Comparison of ENCODE assay signal across 1 cellular context in genomic region chr1:202692959-202693555, GRCh38.
TF ChIP-seq lines count a peak whose summit lies in the region.

No MANE protein-coding gene starts in this region.

TF ChIP-seq in HepG2, 621 proteins besides CTCF, POLR2A, EP300 and RAD21 (continued from another document and continues in another):
- TF ChIP-seq, protein P1, sequence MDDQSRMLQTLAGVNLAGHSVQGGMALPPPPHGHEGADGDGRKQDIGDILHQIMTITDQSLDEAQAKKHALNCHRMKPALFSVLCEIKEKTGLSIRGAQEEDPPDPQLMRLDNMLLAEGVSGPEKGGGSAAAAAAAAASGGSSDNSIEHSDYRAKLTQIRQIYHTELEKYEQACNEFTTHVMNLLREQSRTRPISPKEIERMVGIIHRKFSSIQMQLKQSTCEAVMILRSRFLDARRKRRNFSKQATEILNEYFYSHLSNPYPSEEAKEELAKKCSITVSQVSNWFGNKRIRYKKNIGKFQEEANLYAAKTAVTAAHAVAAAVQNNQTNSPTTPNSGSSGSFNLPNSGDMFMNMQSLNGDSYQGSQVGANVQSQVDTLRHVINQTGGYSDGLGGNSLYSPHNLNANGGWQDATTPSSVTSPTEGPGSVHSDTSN (CRISPR knock-in tag; IDR thresholded peaks at IDR 0.05; ENCODE audit: borderline replicate concordance): peak; percentile 69; the same call in 1 of the 2 replicates
- TF ChIP-seq, protein P2, sequence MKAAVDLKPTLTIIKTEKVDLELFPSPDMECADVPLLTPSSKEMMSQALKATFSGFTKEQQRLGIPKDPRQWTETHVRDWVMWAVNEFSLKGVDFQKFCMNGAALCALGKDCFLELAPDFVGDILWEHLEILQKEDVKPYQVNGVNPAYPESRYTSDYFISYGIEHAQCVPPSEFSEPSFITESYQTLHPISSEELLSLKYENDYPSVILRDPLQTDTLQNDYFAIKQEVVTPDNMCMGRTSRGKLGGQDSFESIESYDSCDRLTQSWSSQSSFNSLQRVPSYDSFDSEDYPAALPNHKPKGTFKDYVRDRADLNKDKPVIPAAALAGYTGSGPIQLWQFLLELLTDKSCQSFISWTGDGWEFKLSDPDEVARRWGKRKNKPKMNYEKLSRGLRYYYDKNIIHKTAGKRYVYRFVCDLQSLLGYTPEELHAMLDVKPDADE (CRISPR knock-in tag; IDR thresholded peaks at IDR 0.05): no peak
- no peak; the same call in 1 of the 2 replicates for TF ChIP-seq NAIF1 (CRISPR knock-in tag; IDR thresholded peaks at IDR 0.05; ENCODE audit: borderline replicate concordance)
- no peak for TF ChIP-seq HDAC1 (CRISPR knock-in tag; IDR thresholded peaks at IDR 0.05)
- TF ChIP-seq ZNF17 (CRISPR knock-in tag; IDR thresholded peaks at IDR 0.05): no peak
- 0 out of 2 replicates have a peak, but pooled peaks have one; percentile 22 for TF ChIP-seq ZNF564 (CRISPR knock-in tag; IDR thresholded peaks at IDR 0.05)
- TF ChIP-seq TBL1XR1 (IDR thresholded peaks at IDR 0.05; ENCODE audit: borderline replicate concordance, low read length, partially characterized antibody): no peak
- no peak for TF ChIP-seq ZFP36L1 (CRISPR knock-in tag; IDR thresholded peaks at IDR 0.05)
- TF ChIP-seq PRMT3 (CRISPR knock-in tag; IDR thresholded peaks at IDR 0.05; ENCODE audit: borderline replicate concordance, low read depth): 0 out of 2 replicates have a peak, but pooled peaks have one; percentile 50
- TF ChIP-seq MAFG (CRISPR knock-in tag; IDR thresholded peaks at IDR 0.05): no peak
- no peak for TF ChIP-seq PRPF4 (IDR thresholded peaks at IDR 0.05; ENCODE audit: low read depth, low read length, poor library complexity, severe bottlenecking)
- peak; percentile 72; the same call in 1 of the 2 replicates for TF ChIP-seq ZNF12 (CRISPR knock-in tag; IDR thresholded peaks at IDR 0.05)
- no peak for TF ChIP-seq SRSF1 (optimal IDR thresholded peaks at IDR 0.05; ENCODE audit: low read depth, low read length)
- TF ChIP-seq ADNP (CRISPR knock-in tag; IDR thresholded peaks at IDR 0.05): no peak
- TF ChIP-seq, protein P3, sequence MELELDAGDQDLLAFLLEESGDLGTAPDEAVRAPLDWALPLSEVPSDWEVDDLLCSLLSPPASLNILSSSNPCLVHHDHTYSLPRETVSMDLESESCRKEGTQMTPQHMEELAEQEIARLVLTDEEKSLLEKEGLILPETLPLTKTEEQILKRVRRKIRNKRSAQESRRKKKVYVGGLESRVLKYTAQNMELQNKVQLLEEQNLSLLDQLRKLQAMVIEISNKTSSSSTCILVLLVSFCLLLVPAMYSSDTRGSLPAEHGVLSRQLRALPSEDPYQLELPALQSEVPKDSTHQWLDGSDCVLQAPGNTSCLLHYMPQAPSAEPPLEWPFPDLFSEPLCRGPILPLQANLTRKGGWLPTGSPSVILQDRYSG (CRISPR knock-in tag; IDR thresholded peaks at IDR 0.05): 0 out of 2 replicates have a peak, but pooled peaks have one; percentile 71
- TF ChIP-seq, protein P4, sequence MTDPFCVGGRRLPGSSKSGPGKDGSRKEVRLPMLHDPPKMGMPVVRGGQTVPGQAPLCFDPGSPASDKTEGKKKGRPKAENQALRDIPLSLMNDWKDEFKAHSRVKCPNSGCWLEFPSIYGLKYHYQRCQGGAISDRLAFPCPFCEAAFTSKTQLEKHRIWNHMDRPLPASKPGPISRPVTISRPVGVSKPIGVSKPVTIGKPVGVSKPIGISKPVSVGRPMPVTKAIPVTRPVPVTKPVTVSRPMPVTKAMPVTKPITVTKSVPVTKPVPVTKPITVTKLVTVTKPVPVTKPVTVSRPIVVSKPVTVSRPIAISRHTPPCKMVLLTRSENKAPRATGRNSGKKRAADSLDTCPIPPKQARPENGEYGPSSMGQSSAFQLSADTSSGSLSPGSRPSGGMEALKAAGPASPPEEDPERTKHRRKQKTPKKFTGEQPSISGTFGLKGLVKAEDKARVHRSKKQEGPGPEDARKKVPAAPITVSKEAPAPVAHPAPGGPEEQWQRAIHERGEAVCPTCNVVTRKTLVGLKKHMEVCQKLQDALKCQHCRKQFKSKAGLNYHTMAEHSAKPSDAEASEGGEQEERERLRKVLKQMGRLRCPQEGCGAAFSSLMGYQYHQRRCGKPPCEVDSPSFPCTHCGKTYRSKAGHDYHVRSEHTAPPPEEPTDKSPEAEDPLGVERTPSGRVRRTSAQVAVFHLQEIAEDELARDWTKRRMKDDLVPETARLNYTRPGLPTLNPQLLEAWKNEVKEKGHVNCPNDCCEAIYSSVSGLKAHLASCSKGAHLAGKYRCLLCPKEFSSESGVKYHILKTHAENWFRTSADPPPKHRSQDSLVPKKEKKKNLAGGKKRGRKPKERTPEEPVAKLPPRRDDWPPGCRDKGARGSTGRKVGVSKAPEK (CRISPR knock-in tag; IDR thresholded peaks at IDR 0.05; ENCODE audit: borderline replicate concordance): no peak
- TF ChIP-seq ZKSCAN1 (IDR thresholded peaks at IDR 0.05; ENCODE audit: low read length): no peak
- no peak for TF ChIP-seq ZNF768 (CRISPR knock-in tag; IDR thresholded peaks at IDR 0.05)
- peak; percentile 27 for TF ChIP-seq XRCC5 (optimal IDR thresholded peaks at IDR 0.05; ENCODE audit: low read length)
- TF ChIP-seq MYC (CRISPR knock-in tag; IDR thresholded peaks at IDR 0.05; ENCODE audit: borderline replicate concordance): no peak
- TF ChIP-seq HDAC6 (IDR thresholded peaks at IDR 0.05; ENCODE audit: low read depth, low read length): no peak
- no peak for TF ChIP-seq SMAD9 (CRISPR knock-in tag; IDR thresholded peaks at IDR 0.05)
- no peak for TF ChIP-seq ZFP62 (CRISPR knock-in tag; IDR thresholded peaks at IDR 0.05)
- TF ChIP-seq PAWR (CRISPR knock-in tag; IDR thresholded peaks at IDR 0.05; ENCODE audit: borderline replicate concordance): no peak
- TF ChIP-seq HCFC1 (IDR thresholded peaks at IDR 0.05; ENCODE audit: low read depth, low read length): no peak
- TF ChIP-seq CENPBD1 (CRISPR knock-in tag; IDR thresholded peaks at IDR 0.05; ENCODE audit: borderline replicate concordance, low read depth): no peak
- TF ChIP-seq MIXL1 (CRISPR knock-in tag; IDR thresholded peaks at IDR 0.05): peak; percentile 83
- TF ChIP-seq FOXP1 (IDR thresholded peaks at IDR 0.05): no peak
- TF ChIP-seq FOXP1 (CRISPR knock-in tag; IDR thresholded peaks at IDR 0.05): no peak
- TF ChIP-seq PCBP2 (optimal IDR thresholded peaks at IDR 0.05; ENCODE audit: low read depth, low read length, poor library complexity, severe bottlenecking): no peak
- no peak for TF ChIP-seq ESRRA (CRISPR knock-in tag; IDR thresholded peaks at IDR 0.05; ENCODE audit: low read depth)
- no peak; the same call in 1 of the 2 replicates for TF ChIP-seq ZNF367 (CRISPR knock-in tag; IDR thresholded peaks at IDR 0.05; ENCODE audit: borderline replicate concordance)
- no peak for TF ChIP-seq ZBTB38 (CRISPR knock-in tag; IDR thresholded peaks at IDR 0.05)
- TF ChIP-seq ZNF530 (CRISPR knock-in tag; IDR thresholded peaks at IDR 0.05; ENCODE audit: low read depth): peak; percentile 63; the same call in 1 of the 2 replicates
- no peak for TF ChIP-seq MED8 (CRISPR knock-in tag; IDR thresholded peaks at IDR 0.05; ENCODE audit: insufficient replicate concordance)
- no peak for TF ChIP-seq BRD4 (CRISPR knock-in tag; IDR thresholded peaks at IDR 0.05)
- TF ChIP-seq IKZF1 (IDR thresholded peaks at IDR 0.05): no peak
- no peak for TF ChIP-seq ZMYM2 (CRISPR knock-in tag; IDR thresholded peaks at IDR 0.05)
- 0 out of 2 replicates have a peak, but pooled peaks have one; percentile 53 for TF ChIP-seq ZNF329 (CRISPR knock-in tag; IDR thresholded peaks at IDR 0.05; ENCODE audit: low read depth)
- no peak for TF ChIP-seq ZNF20 (CRISPR knock-in tag; IDR thresholded peaks at IDR 0.05)
- peak; percentile 93 to 98 for TF ChIP-seq REST (IDR thresholded peaks at IDR 0.05; ENCODE audit: borderline replicate concordance in 1 of 2, low read depth in 1 of 2, low read length in 2 of 2)
- TF ChIP-seq ARNTL (CRISPR knock-in tag; IDR thresholded peaks at IDR 0.05): no peak
- TF ChIP-seq GABPA (IDR thresholded peaks at IDR 0.05; ENCODE audit: low read depth, low read length): no peak
- no peak for TF ChIP-seq GABPA (CRISPR knock-in tag; IDR thresholded peaks at IDR 0.05; ENCODE audit: low read depth)
- TF ChIP-seq IRX3 (CRISPR knock-in tag; IDR thresholded peaks at IDR 0.05; ENCODE audit: borderline replicate concordance, low read depth): peak; percentile 73; the same call in 1 of the 2 replicates
- no peak for TF ChIP-seq SMARCE1 (IDR thresholded peaks at IDR 0.05; ENCODE audit: borderline replicate concordance)
- TF ChIP-seq, protein P5, sequence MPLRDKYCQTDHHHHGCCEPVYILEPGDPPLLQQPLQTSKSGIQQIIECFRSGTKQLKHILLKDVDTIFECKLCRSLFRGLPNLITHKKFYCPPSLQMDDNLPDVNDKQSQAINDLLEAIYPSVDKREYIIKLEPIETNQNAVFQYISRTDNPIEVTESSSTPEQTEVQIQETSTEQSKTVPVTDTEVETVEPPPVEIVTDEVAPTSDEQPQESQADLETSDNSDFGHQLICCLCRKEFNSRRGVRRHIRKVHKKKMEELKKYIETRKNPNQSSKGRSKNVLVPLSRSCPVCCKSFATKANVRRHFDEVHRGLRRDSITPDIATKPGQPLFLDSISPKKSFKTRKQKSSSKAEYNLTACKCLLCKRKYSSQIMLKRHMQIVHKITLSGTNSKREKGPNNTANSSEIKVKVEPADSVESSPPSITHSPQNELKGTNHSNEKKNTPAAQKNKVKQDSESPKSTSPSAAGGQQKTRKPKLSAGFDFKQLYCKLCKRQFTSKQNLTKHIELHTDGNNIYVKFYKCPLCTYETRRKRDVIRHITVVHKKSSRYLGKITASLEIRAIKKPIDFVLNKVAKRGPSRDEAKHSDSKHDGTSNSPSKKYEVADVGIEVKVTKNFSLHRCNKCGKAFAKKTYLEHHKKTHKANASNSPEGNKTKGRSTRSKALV (CRISPR knock-in tag; IDR thresholded peaks at IDR 0.05): 0 out of 2 replicates have a peak, but pooled peaks have one; percentile 43
- no peak for TF ChIP-seq ZKSCAN5 (CRISPR knock-in tag; IDR thresholded peaks at IDR 0.05)
- no peak for TF ChIP-seq KLF12 (CRISPR knock-in tag; IDR thresholded peaks at IDR 0.05; ENCODE audit: borderline replicate concordance)
- peak; percentile 64 for TF ChIP-seq NCOA2 (CRISPR knock-in tag; IDR thresholded peaks at IDR 0.05)
- peak; percentile 98 for TF ChIP-seq EHMT2 (IDR thresholded peaks at IDR 0.05; ENCODE audit: borderline replicate concordance, low read depth, low read length)
- 0 out of 2 replicates have a peak, but pooled peaks have one; percentile 48 for TF ChIP-seq RCOR2 (CRISPR knock-in tag; IDR thresholded peaks at IDR 0.05)
- no peak for TF ChIP-seq ZNF496 (CRISPR knock-in tag; IDR thresholded peaks at IDR 0.05; ENCODE audit: insufficient replicate concordance)
- TF ChIP-seq, protein P6, sequence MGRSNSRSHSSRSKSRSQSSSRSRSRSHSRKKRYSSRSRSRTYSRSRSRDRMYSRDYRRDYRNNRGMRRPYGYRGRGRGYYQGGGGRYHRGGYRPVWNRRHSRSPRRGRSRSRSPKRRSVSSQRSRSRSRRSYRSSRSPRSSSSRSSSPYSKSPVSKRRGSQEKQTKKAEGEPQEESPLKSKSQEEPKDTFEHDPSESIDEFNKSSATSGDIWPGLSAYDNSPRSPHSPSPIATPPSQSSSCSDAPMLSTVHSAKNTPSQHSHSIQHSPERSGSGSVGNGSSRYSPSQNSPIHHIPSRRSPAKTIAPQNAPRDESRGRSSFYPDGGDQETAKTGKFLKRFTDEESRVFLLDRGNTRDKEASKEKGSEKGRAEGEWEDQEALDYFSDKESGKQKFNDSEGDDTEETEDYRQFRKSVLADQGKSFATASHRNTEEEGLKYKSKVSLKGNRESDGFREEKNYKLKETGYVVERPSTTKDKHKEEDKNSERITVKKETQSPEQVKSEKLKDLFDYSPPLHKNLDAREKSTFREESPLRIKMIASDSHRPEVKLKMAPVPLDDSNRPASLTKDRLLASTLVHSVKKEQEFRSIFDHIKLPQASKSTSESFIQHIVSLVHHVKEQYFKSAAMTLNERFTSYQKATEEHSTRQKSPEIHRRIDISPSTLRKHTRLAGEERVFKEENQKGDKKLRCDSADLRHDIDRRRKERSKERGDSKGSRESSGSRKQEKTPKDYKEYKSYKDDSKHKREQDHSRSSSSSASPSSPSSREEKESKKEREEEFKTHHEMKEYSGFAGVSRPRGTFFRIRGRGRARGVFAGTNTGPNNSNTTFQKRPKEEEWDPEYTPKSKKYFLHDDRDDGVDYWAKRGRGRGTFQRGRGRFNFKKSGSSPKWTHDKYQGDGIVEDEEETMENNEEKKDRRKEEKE (IDR thresholded peaks at IDR 0.05): no peak
- TF ChIP-seq, protein P7, sequence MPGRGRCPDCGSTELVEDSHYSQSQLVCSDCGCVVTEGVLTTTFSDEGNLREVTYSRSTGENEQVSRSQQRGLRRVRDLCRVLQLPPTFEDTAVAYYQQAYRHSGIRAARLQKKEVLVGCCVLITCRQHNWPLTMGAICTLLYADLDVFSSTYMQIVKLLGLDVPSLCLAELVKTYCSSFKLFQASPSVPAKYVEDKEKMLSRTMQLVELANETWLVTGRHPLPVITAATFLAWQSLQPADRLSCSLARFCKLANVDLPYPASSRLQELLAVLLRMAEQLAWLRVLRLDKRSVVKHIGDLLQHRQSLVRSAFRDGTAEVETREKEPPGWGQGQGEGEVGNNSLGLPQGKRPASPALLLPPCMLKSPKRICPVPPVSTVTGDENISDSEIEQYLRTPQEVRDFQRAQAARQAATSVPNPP (CRISPR knock-in tag; IDR thresholded peaks at IDR 0.05): no peak
